In the genomic region with DNA sequence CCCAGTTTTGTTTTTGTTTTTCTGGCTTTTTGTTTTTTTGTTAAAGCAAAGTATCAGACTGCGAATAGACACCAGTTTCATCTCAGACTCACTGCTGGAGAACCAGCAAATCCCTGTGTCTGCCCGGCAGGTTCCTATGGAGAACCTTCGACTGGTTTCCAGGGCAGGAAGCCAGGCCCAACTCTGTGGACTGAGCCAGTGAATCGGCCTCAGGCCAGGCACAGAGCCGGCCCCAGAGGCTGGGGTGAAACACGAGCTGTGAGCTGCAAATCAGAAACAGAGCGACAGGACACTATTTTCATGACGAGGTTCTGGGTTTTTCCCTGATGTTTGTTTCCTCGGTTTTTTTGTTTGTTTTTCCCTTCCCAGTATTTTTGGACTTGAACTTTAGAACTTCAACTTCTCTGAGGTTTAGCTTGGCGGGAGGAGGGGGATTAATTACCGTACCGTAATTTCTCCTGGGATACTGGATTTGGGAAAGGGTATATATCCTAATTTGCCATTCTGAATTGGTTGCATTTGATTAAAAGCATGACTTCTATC, we compare ENCODE assay signal across 1 cellular context.
TF ChIP-seq lines count a peak whose summit lies in the region.

No MANE protein-coding gene starts in this region.

TF ChIP-seq in K562, 482 proteins besides CTCF, POLR2A, EP300 and RAD21 (continued from another document and continues in another):
- TF ChIP-seq, protein P1, sequence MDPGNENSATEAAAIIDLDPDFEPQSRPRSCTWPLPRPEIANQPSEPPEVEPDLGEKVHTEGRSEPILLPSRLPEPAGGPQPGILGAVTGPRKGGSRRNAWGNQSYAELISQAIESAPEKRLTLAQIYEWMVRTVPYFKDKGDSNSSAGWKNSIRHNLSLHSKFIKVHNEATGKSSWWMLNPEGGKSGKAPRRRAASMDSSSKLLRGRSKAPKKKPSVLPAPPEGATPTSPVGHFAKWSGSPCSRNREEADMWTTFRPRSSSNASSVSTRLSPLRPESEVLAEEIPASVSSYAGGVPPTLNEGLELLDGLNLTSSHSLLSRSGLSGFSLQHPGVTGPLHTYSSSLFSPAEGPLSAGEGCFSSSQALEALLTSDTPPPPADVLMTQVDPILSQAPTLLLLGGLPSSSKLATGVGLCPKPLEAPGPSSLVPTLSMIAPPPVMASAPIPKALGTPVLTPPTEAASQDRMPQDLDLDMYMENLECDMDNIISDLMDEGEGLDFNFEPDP (CRISPR knock-in tag; IDR thresholded peaks at IDR 0.05): no peak
- TF ChIP-seq TEAD1 (CRISPR knock-in tag; IDR thresholded peaks at IDR 0.05): peak in 1 of 2 experiments; percentile 54; a peak in 1 of 4 replicates
- TF ChIP-seq, protein P2, sequence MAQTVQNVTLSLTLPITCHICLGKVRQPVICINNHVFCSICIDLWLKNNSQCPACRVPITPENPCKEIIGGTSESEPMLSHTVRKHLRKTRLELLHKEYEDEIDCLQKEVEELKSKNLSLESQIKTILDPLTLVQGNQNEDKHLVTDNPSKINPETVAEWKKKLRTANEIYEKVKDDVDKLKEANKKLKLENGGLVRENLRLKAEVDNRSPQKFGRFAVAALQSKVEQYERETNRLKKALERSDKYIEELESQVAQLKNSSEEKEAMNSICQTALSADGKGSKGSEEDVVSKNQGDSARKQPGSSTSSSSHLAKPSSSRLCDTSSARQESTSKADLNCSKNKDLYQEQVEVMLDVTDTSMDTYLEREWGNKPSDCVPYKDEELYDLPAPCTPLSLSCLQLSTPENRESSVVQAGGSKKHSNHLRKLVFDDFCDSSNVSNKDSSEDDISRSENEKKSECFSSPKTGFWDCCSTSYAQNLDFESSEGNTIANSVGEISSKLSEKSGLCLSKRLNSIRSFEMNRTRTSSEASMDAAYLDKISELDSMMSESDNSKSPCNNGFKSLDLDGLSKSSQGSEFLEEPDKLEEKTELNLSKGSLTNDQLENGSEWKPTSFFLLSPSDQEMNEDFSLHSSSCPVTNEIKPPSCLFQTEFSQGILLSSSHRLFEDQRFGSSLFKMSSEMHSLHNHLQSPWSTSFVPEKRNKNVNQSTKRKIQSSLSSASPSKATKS (CRISPR knock-in tag; IDR thresholded peaks at IDR 0.05): no peak
- TF ChIP-seq NFE2 (IDR thresholded peaks at IDR 0.05; ENCODE audit: low read depth): no peak
- no peak for TF ChIP-seq TRIM28 (IDR thresholded peaks at IDR 0.05)
- TF ChIP-seq TSHZ1 (CRISPR knock-in tag; IDR thresholded peaks at IDR 0.05): peak; percentile 5; the same call in 1 of the 2 replicates
- TF ChIP-seq RBFOX2 (IDR thresholded peaks at IDR 0.05; ENCODE audit: low read depth, low read length): no peak
- 0 out of 4 replicates have a peak, but pooled peaks of 1 of the 2 experiments have one; percentile 19 for TF ChIP-seq RCOR1 (IDR thresholded peaks at IDR 0.05; ENCODE audit: borderline replicate concordance in 1 of 2, low read depth in 2 of 2, low read length in 2 of 2)
- no peak for TF ChIP-seq ESRRB (CRISPR knock-in tag; IDR thresholded peaks at IDR 0.05; ENCODE audit: borderline replicate concordance)
- no peak for TF ChIP-seq XRCC4 (IDR thresholded peaks at IDR 0.05; ENCODE audit: extremely low read depth, insufficient read depth, insufficient read length)
- TF ChIP-seq PHF8 (IDR thresholded peaks at IDR 0.05; ENCODE audit: borderline replicate concordance, low read length): no peak
- no peak for TF ChIP-seq NCOA4 (IDR thresholded peaks at IDR 0.05; ENCODE audit: partially characterized antibody)
- TF ChIP-seq ZNF431 (CRISPR knock-in tag; IDR thresholded peaks at IDR 0.05): no peak
- TF ChIP-seq PHB2 (IDR thresholded peaks at IDR 0.05; ENCODE audit: low read depth): no peak
- 0 out of 2 replicates have a peak, but pooled peaks have one; percentile 23 for TF ChIP-seq ZFP1 (CRISPR knock-in tag; IDR thresholded peaks at IDR 0.05)
- TF ChIP-seq, protein P3, sequence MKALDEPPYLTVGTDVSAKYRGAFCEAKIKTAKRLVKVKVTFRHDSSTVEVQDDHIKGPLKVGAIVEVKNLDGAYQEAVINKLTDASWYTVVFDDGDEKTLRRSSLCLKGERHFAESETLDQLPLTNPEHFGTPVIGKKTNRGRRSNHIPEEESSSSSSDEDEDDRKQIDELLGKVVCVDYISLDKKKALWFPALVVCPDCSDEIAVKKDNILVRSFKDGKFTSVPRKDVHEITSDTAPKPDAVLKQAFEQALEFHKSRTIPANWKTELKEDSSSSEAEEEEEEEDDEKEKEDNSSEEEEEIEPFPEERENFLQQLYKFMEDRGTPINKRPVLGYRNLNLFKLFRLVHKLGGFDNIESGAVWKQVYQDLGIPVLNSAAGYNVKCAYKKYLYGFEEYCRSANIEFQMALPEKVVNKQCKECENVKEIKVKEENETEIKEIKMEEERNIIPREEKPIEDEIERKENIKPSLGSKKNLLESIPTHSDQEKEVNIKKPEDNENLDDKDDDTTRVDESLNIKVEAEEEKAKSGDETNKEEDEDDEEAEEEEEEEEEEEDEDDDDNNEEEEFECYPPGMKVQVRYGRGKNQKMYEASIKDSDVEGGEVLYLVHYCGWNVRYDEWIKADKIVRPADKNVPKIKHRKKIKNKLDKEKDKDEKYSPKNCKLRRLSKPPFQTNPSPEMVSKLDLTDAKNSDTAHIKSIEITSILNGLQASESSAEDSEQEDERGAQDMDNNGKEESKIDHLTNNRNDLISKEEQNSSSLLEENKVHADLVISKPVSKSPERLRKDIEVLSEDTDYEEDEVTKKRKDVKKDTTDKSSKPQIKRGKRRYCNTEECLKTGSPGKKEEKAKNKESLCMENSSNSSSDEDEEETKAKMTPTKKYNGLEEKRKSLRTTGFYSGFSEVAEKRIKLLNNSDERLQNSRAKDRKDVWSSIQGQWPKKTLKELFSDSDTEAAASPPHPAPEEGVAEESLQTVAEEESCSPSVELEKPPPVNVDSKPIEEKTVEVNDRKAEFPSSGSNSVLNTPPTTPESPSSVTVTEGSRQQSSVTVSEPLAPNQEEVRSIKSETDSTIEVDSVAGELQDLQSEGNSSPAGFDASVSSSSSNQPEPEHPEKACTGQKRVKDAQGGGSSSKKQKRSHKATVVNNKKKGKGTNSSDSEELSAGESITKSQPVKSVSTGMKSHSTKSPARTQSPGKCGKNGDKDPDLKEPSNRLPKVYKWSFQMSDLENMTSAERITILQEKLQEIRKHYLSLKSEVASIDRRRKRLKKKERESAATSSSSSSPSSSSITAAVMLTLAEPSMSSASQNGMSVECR (CRISPR knock-in tag; IDR thresholded peaks at IDR 0.05): no peak
- TF ChIP-seq XRCC5 (IDR thresholded peaks at IDR 0.05; ENCODE audit: low read depth, low read length): no peak
- peak; percentile 27; the same call in 1 of the 2 replicates for TF ChIP-seq NFIC (IDR thresholded peaks at IDR 0.05)
- no peak for TF ChIP-seq USF2 (CRISPR knock-in tag; IDR thresholded peaks at IDR 0.05)
- TF ChIP-seq L3MBTL2 (IDR thresholded peaks at IDR 0.05): peak; percentile 86
- no peak for TF ChIP-seq ATF7 (IDR thresholded peaks at IDR 0.05)
- no peak for TF ChIP-seq CREM (IDR thresholded peaks at IDR 0.05; ENCODE audit: low read depth)
- no peak for TF ChIP-seq IRF2 (CRISPR knock-in tag; IDR thresholded peaks at IDR 0.05)
- no peak for TF ChIP-seq ZNF436 (CRISPR knock-in tag; IDR thresholded peaks at IDR 0.05)
- no peak for TF ChIP-seq SREBF1 (IDR thresholded peaks at IDR 0.05; ENCODE audit: borderline replicate concordance, low read depth, low read length)
- TF ChIP-seq TFAM (CRISPR knock-in tag; conservative IDR thresholded peaks at IDR 0.05): no peak
- no peak for TF ChIP-seq ZC3H4 (CRISPR knock-in tag; IDR thresholded peaks at IDR 0.05; ENCODE audit: borderline replicate concordance)
- TF ChIP-seq, protein P4, sequence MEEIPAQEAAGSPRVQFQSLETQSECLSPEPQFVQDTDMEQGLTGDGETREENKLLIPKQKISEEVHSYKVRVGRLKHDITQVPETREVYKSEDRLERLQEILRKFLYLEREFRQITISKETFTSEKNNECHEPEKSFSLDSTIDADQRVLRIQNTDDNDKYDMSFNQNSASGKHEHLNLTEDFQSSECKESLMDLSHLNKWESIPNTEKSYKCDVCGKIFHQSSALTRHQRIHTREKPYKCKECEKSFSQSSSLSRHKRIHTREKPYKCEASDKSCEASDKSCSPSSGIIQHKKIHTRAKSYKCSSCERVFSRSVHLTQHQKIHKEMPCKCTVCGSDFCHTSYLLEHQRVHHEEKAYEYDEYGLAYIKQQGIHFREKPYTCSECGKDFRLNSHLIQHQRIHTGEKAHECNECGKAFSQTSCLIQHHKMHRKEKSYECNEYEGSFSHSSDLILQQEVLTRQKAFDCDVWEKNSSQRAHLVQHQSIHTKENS (CRISPR knock-in tag; IDR thresholded peaks at IDR 0.05): no peak
- no peak for TF ChIP-seq PTTG1 (tag; IDR thresholded peaks at IDR 0.05; ENCODE audit: low read depth)
- TF ChIP-seq U2AF1 (optimal IDR thresholded peaks at IDR 0.05; ENCODE audit: low read depth, low read length): no peak
- TF ChIP-seq SMAD1 (IDR thresholded peaks at IDR 0.05; ENCODE audit: low read depth, low read length, partially characterized antibody): no peak
- TF ChIP-seq ZNF384 (IDR thresholded peaks at IDR 0.05; ENCODE audit: low read depth, low read length): no peak
- no peak for TF ChIP-seq POLR3A (IDR thresholded peaks at IDR 0.05; ENCODE audit: borderline replicate concordance, extremely low read depth, insufficient read depth, insufficient read length)
- TF ChIP-seq, protein P5, sequence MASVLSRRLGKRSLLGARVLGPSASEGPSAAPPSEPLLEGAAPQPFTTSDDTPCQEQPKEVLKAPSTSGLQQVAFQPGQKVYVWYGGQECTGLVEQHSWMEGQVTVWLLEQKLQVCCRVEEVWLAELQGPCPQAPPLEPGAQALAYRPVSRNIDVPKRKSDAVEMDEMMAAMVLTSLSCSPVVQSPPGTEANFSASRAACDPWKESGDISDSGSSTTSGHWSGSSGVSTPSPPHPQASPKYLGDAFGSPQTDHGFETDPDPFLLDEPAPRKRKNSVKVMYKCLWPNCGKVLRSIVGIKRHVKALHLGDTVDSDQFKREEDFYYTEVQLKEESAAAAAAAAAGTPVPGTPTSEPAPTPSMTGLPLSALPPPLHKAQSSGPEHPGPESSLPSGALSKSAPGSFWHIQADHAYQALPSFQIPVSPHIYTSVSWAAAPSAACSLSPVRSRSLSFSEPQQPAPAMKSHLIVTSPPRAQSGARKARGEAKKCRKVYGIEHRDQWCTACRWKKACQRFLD (CRISPR knock-in tag; IDR thresholded peaks at IDR 0.05): no peak
- TF ChIP-seq MCM3 (IDR thresholded peaks at IDR 0.05): no peak
- TF ChIP-seq CLOCK (CRISPR knock-in tag; IDR thresholded peaks at IDR 0.05; ENCODE audit: borderline replicate concordance): no peak
- TF ChIP-seq, protein P6, sequence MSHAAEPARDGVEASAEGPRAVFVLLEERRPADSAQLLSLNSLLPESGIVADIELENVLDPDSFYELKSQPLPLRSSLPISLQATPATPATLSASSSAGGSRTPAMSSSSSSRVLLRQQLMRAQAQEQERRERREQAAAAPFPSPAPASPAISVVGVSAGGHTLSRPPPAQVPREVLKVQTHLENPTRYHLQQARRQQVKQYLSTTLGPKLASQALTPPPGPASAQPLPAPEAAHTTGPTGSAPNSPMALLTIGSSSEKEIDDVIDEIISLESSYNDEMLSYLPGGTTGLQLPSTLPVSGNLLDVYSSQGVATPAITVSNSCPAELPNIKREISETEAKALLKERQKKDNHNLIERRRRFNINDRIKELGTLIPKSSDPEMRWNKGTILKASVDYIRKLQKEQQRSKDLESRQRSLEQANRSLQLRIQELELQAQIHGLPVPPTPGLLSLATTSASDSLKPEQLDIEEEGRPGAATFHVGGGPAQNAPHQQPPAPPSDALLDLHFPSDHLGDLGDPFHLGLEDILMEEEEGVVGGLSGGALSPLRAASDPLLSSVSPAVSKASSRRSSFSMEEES (CRISPR knock-in tag; IDR thresholded peaks at IDR 0.05): no peak
